ENCODE assay signal across 1 cellular context in genomic region chr11:67464411-67465189, GRCh38.
A peak's percentile ranks its signal among the peaks of the same experiment; 100 is the strongest.
TF ChIP-seq lines count a peak whose summit lies in the region.

No MANE protein-coding gene starts in this region.

TF ChIP-seq in GM12878, 131 proteins besides CTCF, POLR2A, EP300 and RAD21 (continued from another document):
- TF ChIP-seq PKNOX1 (IDR thresholded peaks at IDR 0.05) (peak; percentile 43; the same call in 1 of the 2 replicates), TAF1 (IDR thresholded peaks at IDR 0.05; ENCODE audit: borderline replicate concordance, low read depth, low read length) (peak; percentile 83; the same call in 1 of the 2 replicates), DPF2 (IDR thresholded peaks at IDR 0.05) (peak; percentile 53; the same call in 1 of the 2 replicates)
